In the genomic region with DNA sequence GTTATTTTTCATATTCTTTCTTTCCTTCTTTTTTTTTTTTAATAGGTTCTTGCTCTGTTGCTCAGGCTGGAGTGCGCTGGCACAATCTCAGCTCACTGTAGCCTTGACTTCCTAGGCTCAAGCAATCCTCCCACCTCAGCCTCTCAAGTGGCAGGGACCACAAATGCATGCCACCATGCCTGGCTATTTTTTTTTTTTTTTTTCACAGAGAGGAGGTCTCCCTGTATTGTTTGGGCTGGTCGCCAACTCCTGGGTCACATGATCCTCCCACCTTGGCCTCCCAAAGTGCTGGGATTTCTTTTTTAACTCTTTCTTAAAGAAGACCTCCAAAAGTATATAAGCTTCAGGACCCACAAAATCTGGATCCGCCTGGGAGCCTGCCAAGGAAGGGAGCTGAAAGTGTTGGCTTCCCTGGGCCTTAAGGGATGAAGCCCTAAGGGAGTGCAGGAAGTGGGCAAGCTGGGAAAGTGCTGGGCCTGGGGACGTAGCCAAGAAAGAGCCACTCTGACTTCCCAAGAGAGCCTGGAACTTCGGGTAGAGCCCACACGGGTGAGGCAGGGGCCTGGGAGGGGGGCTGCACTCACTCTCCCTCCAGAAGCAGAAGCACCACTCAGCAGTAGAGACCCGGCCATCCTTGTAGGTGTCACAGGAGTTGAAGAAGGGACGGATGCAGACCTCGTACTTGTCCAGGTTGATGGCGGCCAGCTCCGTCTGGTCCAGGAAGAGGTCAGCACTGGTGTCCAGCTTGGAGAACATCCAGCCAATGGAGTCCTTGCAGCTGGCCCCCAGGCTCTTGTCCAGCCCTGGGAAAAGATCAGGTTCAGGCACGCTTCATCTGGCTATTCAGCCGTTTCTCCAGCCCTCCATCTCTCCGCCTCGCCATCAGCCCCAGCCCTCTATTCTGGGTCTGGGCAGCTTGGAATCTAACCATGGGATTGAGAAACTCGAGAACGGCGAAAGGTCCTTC, we compare ENCODE assay signal across 18 cellular contexts. TPM values are rescaled to one million over a fixed set of nuclear protein-coding genes. Genes with fewer than 3 reads are reported as not detected.
DNase-seq lines count a peak whose midpoint lies in the region; ATAC-seq, FAIRE-seq and TF ChIP-seq lines count a peak whose summit lies in the region.
"Had no signal": no experiment of that assay in that cellular context is flagged by ENCODE, and none has a peak within 500 bp of the region (broad histone marks: within the 10 kb centered on the region; RNA-seq: fewer than 3 reads in every experiment).

No MANE protein-coding gene starts in this region.

- ATAC-seq in stimulated activated naive CD8-positive, alpha-beta T cell treated with anti-CD3 and anti-CD28 coated beads, Interleukin-15, Interleukin-2, amounts not matched to agents 100 U/mL and 50 U/mL, for 24 hours = no peak
- no peak for ATAC-seq in activated T-helper 17 cell treated with anti-CD3 and anti-CD28 coated beads, Interleukin-2, amount 50 U/mL, for 72 hours (replicated peaks)
- ATAC-seq in GM23338 = no peak
- ATAC-seq: activated CD8-positive, alpha-beta memory T cell treated with anti-CD3 and anti-CD28 coated beads, Interleukin-2, amount 10 ng/mL, durations not matched to agents 7 days and 5 days had no signal

- no peaks in the 10 kb centered on the region for H4K20me1 ChIP-seq in GM23338 (replicated peaks; ENCODE audit: insufficient read depth)

- no peak overlapping the region for H3K4me3 Mint-ChIP-seq in stimulated activated naive CD8-positive, alpha-beta T cell treated with anti-CD3 and anti-CD28 coated beads, Interleukin-15, Interleukin-2, amounts not matched to agents 100 ng/mL and 50 ng/mL, for 24 hours
- H3K4me3 Mint-ChIP-seq in activated T-helper 17 cell treated with anti-CD3 and anti-CD28 coated beads, Interleukin-2, amount 50 U/mL, for 72 hours = no peak overlapping the region
- H3K4me3 Mint-ChIP-seq in GM23338 = no peak overlapping the region
- H3K4me3 Mint-ChIP-seq: activated CD8-positive, alpha-beta memory T cell treated with anti-CD3 and anti-CD28 coated beads, Interleukin-2, amount 10 ng/mL, durations not matched to agents 7 days and 5 days; memory B cell; T-helper 1 cell treated with Interleukin-12 subunit alpha and Interleukin-12 subunit beta and Interleukin-4 antibody, amounts not matched to agents 30 μg/mL and 1 μg/mL, for 36 hours had no signal

- H3K27ac ChIP-seq in layer of hippocampus (ENCODE audit: low read depth, low read length) = peak overlapping the region; percentile 10
- H3K27ac ChIP-seq in GM23338 (ENCODE audit: low read depth) = no peak overlapping the region
- H3K27ac ChIP-seq: breast epithelium had no signal

- peaks cover 41% of the 10 kb centered on the region for H3K36me3 Mint-ChIP-seq in stimulated activated naive CD8-positive, alpha-beta T cell treated with anti-CD3 and anti-CD28 coated beads, Interleukin-15, Interleukin-2, amounts not matched to agents 100 ng/mL and 50 ng/mL, for 24 hours (ENCODE audit: low read depth)
- H3K36me3 Mint-ChIP-seq in activated T-helper 17 cell treated with anti-CD3 and anti-CD28 coated beads, Interleukin-2, amount 50 U/mL, for 72 hours (ENCODE audit: low read depth) = peaks cover 98% of the 10 kb centered on the region
- no peaks in the 10 kb centered on the region for H3K36me3 Mint-ChIP-seq in GM23338 (ENCODE audit: low read depth)

- no peak for FAIRE-seq in HTR-8/SVneo (lab: Jason Lieb, UNC)
- FAIRE-seq: GM12892 had no signal

- no peaks in the 10 kb centered on the region for H3K79me2 ChIP-seq in GM23338 (replicated peaks; ENCODE audit: insufficient read depth)

- no peak overlapping the region for H3K4me2 ChIP-seq in GM23338

- TF ChIP-seq CTCF in GM23338 (conservative IDR thresholded peaks at IDR 0.05; ENCODE audit: low read depth in 2 of 2) = no peak

- H3K27ac Mint-ChIP-seq in stimulated activated naive CD8-positive, alpha-beta T cell treated with anti-CD3 and anti-CD28 coated beads, Interleukin-15, Interleukin-2, amounts not matched to agents 100 ng/mL and 50 ng/mL, for 24 hours = peak overlapping the region; percentile 52
- peak overlapping the region; percentile 50 for H3K27ac Mint-ChIP-seq in activated T-helper 17 cell treated with anti-CD3 and anti-CD28 coated beads, Interleukin-2, amount 50 U/mL, for 72 hours
- H3K27ac Mint-ChIP-seq in GM23338 = no peak overlapping the region
- H3K27ac Mint-ChIP-seq: activated CD8-positive, alpha-beta memory T cell treated with anti-CD3 and anti-CD28 coated beads, Interleukin-2, amount 10 ng/mL, durations not matched to agents 7 days and 5 days; memory B cell; T-helper 1 cell treated with Interleukin-12 subunit alpha and Interleukin-12 subunit beta and Interleukin-4 antibody, amounts not matched to agents 30 μg/mL and 1 μg/mL, for 36 hours had no signal

- no peaks in the 10 kb centered on the region for H3K27me3 Mint-ChIP-seq in stimulated activated naive CD8-positive, alpha-beta T cell treated with anti-CD3 and anti-CD28 coated beads, Interleukin-15, Interleukin-2, amounts not matched to agents 100 ng/mL and 50 ng/mL, for 24 hours
- H3K27me3 Mint-ChIP-seq in activated T-helper 17 cell treated with anti-CD3 and anti-CD28 coated beads, Interleukin-2, amount 50 U/mL, for 72 hours = no peaks in the 10 kb centered on the region
- peaks cover 15% of the 10 kb centered on the region for H3K27me3 Mint-ChIP-seq in GM23338 (ENCODE audit: insufficient read depth, low read depth, poor library complexity)
- H3K27me3 Mint-ChIP-seq: activated CD8-positive, alpha-beta memory T cell treated with anti-CD3 and anti-CD28 coated beads, Interleukin-2, amount 10 ng/mL, durations not matched to agents 7 days and 5 days; memory B cell had no signal

- H3K36me3 ChIP-seq in GM23338 (ENCODE audit: insufficient read depth) = no peaks in the 10 kb centered on the region; the same call in 1 of the 2 replicates
- H3K36me3 ChIP-seq: breast epithelium had no signal

- H3F3A ChIP-seq in GM23338 (replicated peaks; ENCODE audit: low read depth) = no peaks in the 10 kb centered on the region

- peaks cover 35% of the 10 kb centered on the region for H3K4me1 Mint-ChIP-seq in stimulated activated naive CD8-positive, alpha-beta T cell treated with anti-CD3 and anti-CD28 coated beads, Interleukin-15, Interleukin-2, amounts not matched to agents 100 ng/mL and 50 ng/mL, for 24 hours (ENCODE audit: low read depth)
- H3K4me1 Mint-ChIP-seq in activated T-helper 17 cell treated with anti-CD3 and anti-CD28 coated beads, Interleukin-2, amount 50 U/mL, for 72 hours = peaks cover 7% of the 10 kb centered on the region
- H3K4me1 Mint-ChIP-seq in GM23338 = peaks cover 4% of the 10 kb centered on the region; the same call in 2 of the 3 replicates

- H3K27me3 ChIP-seq in layer of hippocampus (ENCODE audit: control insufficient read depth, insufficient read depth, low read length) (no peaks in the 10 kb centered on the region), GM23338 (ENCODE audit: insufficient read depth) (no peaks in the 10 kb centered on the region)
- H3K27me3 ChIP-seq: breast epithelium, esophagus muscularis mucosa had no signal

- H3K4me1 ChIP-seq in GM23338 (ENCODE audit: insufficient read depth) = no peaks in the 10 kb centered on the region
- H3K4me1 ChIP-seq: breast epithelium had no signal

- no peaks in the 10 kb centered on the region for H3K9me2 ChIP-seq in GM23338 (ENCODE audit: insufficient read depth)

- H2AFZ ChIP-seq in GM23338 = no peak overlapping the region

- no peak for DNase-seq in stimulated activated naive CD8-positive, alpha-beta T cell treated with anti-CD3 and anti-CD28 coated beads, Interleukin-15, Interleukin-2, amounts not matched to agents 100 U/mL and 50 U/mL, for 24 hours
- DNase-seq in DMS153 (lab: John Stamatoyannopoulos, UW) = no peak
- DNase-seq in GM23338 (ENCODE audit: low spot score) = no peak
- no peak for DNase-seq in stimulated activated CD4-positive, alpha-beta T cell treated with anti-CD3 and anti-CD28 coated beads, Interleukin-15, amount 100 ng/mL, for 24 hours
- no peak for DNase-seq in HTR-8/SVneo (ENCODE audit: insufficient read length, low spot score)
- DNase-seq: activated CD4-positive, CD25-positive, alpha-beta regulatory T cell; activated CD8-positive, alpha-beta memory T cell treated with anti-CD3 and anti-CD28 coated beads, Interleukin-2, amount 10 ng/mL, durations not matched to agents 7 days and 5 days; Calu3; glutamatergic neuron; NCI-H2227 treated with DMSO at 0.1 percent for 48 hours had no signal

- no peaks in the 10 kb centered on the region for H3K9me3 Mint-ChIP-seq in stimulated activated naive CD8-positive, alpha-beta T cell treated with anti-CD3 and anti-CD28 coated beads, Interleukin-15, Interleukin-2, amounts not matched to agents 100 ng/mL and 50 ng/mL, for 24 hours
- H3K9me3 Mint-ChIP-seq in activated T-helper 17 cell treated with anti-CD3 and anti-CD28 coated beads, Interleukin-2, amount 50 U/mL, for 72 hours = no peaks in the 10 kb centered on the region
- H3K9me3 Mint-ChIP-seq in GM23338 = no peaks in the 10 kb centered on the region
- H3K9me3 Mint-ChIP-seq: memory B cell; T-helper 1 cell treated with Interleukin-12 subunit alpha and Interleukin-12 subunit beta and Interleukin-4 antibody, amounts not matched to agents 30 μg/mL and 1 μg/mL, for 36 hours had no signal

- H3K4me3 ChIP-seq in GM23338 = no peak overlapping the region
- H3K4me3 ChIP-seq: breast epithelium, esophagus muscularis mucosa had no signal

TF ChIP-seq in GM23338, 12 proteins besides CTCF, POLR2A, EP300 and RAD21 (continues in another document):
- TF ChIP-seq POLR2AphosphoS5 (IDR thresholded peaks at IDR 0.05; ENCODE audit: low read depth) = no peak
- TF ChIP-seq, protein P1, sequence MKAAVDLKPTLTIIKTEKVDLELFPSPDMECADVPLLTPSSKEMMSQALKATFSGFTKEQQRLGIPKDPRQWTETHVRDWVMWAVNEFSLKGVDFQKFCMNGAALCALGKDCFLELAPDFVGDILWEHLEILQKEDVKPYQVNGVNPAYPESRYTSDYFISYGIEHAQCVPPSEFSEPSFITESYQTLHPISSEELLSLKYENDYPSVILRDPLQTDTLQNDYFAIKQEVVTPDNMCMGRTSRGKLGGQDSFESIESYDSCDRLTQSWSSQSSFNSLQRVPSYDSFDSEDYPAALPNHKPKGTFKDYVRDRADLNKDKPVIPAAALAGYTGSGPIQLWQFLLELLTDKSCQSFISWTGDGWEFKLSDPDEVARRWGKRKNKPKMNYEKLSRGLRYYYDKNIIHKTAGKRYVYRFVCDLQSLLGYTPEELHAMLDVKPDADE (IDR thresholded peaks at IDR 0.05) = no peak
- no peak for TF ChIP-seq ZNF114 (CRISPR knock-in tag; IDR thresholded peaks at IDR 0.05)
- no peak for TF ChIP-seq CREB1 (CRISPR knock-in tag; IDR thresholded peaks at IDR 0.05; ENCODE audit: low read depth)

RNA-seq across cellular contexts. Expression of gene SPOCK2, which starts 21.8 kb away (rescaled TPM):
- total RNA-seq in activated T-helper 17 cell treated with anti-CD3 and anti-CD28 coated beads, Interleukin-2, amount 50 U/mL, for 72 hours = 100 to 1,000 TPM; 161 to 191 TPM
- total RNA-seq in GM23338 (2014; rRNA removed; shearing (Covaris generic)) = 2.6 and 3.6 TPM in 2 replicates
- polyA plus RNA-seq in GM23338 (2016; fragmentation: Nextera tagmentation; extraction: Ambion mirVana) = 1.2 and 1.3 TPM in 2 replicates

Comparison
In these comparisons a context has a peak if more than half of its experiments do, and no peak if none do; other contexts are left out.
1. RNA of gene SPOCK2, which starts 21.8 kb away (total RNA-seq): 161 to 191 TPM in activated T-helper 17 cell treated with anti-CD3 and anti-CD28 coated beads, Interleukin-2, amount 50 U/mL, for 72 hours; 2.6 to 3.6 TPM in GM23338; every median in the first group is over 10 times any median in the second.